29 cellular contexts compared by ENCODE assay signal in genomic region chr9:5941214-5941613, GRCh38. TPM values are rescaled to one million over a fixed set of nuclear protein-coding genes. Genes with fewer than 3 reads are reported as not detected.
"Had no signal": no experiment of that assay in that cellular context is flagged by ENCODE, and none has a peak within 500 bp of the region (broad histone marks: within the 10 kb centered on the region; RNA-seq: fewer than 3 reads in every experiment).

No MANE protein-coding gene starts in this region.

- DNase-seq: left ventricle myocardium inferior; midbrain; mucosa of descending colon; naive thymus-derived CD4-positive, alpha-beta T cell; ovary; posterior cingulate gyrus; retina; right cardiac atrium; sigmoid colon; small intestine; spleen; stimulated activated CD4-positive, alpha-beta T cell treated with anti-CD3 and anti-CD28 coated beads, Interleukin-4, amount 100 ng/mL, for 24 hours; stimulated activated naive CD4-positive, alpha-beta T cell; tibial artery; trophoblast cell; upper lobe of right lung had no signal

- FAIRE-seq: keratinocyte, urothelium cell line had no signal

- H3K27me3 ChIP-seq: hepatocyte, ovary, sigmoid colon, spleen, suprapubic skin, tibial artery, upper lobe of right lung had no signal

- H3K4me3 ChIP-seq: hepatocyte, left ventricle myocardium inferior, lung, mucosa of descending colon, ovary, prostate gland, sigmoid colon, spleen, suprapubic skin, thoracic aorta, tibial artery, upper lobe of right lung had no signal

- H3K4me2 ChIP-seq: hepatocyte had no signal

- ATAC-seq: mucosa of descending colon; naive thymus-derived CD4-positive, alpha-beta T cell; natural killer cell treated with Interleukin-12 subunit alpha and Interleukin-12 subunit beta and Interleukin-15 and Interleukin-18, amount 100 ng/mL, for 72 hours; right cardiac atrium; stimulated activated effector memory CD8-positive, alpha-beta T cell treated with anti-CD3 and anti-CD28 coated beads, Interleukin-12 subunit alpha, Interleukin-12 subunit beta, amount 100 ng/mL, for 72 hours; upper lobe of right lung had no signal

- H3K4me1 ChIP-seq: left ventricle myocardium inferior, prostate gland, sigmoid colon, spleen, suprapubic skin, tibial artery, upper lobe of right lung had no signal

- H3K9me3 ChIP-seq: left ventricle myocardium inferior, mucosa of descending colon, ovary, prostate gland, sigmoid colon, spleen, suprapubic skin, thoracic aorta, tibial artery, upper lobe of right lung had no signal

- H3K36me3 ChIP-seq: left ventricle myocardium inferior, ovary, prostate gland, sigmoid colon, suprapubic skin, thoracic aorta, tibial artery had no signal

- H3K27ac ChIP-seq: hepatocyte, left ventricle myocardium inferior, ovary, prostate gland, sigmoid colon, spleen, suprapubic skin, thoracic aorta, tibial artery, upper lobe of right lung had no signal

RNA-seq across cellular contexts. Expression of gene MLANA, which starts 50.5 kb away (rescaled TPM):
- total RNA-seq: hepatocyte; left ventricle myocardium inferior; lung; mesenteric fat pad; mucosa of descending colon; naive thymus-derived CD4-positive, alpha-beta T cell; natural killer cell treated with Interleukin-12 subunit alpha and Interleukin-12 subunit beta and Interleukin-15 and Interleukin-18, amount 100 ng/mL, for 72 hours; omental fat pad; ovary; prostate gland; right cardiac atrium; sigmoid colon; spleen; subcutaneous adipose tissue; thoracic aorta; upper lobe of right lung had no signal
- polyA plus RNA-seq: hepatocyte, keratinocyte, lung, neural cell, ovary, right cardiac atrium, sigmoid colon, small intestine, spleen had no signal
